20 cellular contexts compared by ENCODE assay signal in genomic region chr1:66050123-66050522, GRCh38.
DNase-seq lines count a peak whose midpoint lies in the region; ATAC-seq, FAIRE-seq and TF ChIP-seq lines count a peak whose summit lies in the region.
"Had no signal": no experiment of that assay in that cellular context is flagged by ENCODE, and none has a peak within 500 bp of the region (broad histone marks: within the 10 kb centered on the region; RNA-seq: fewer than 3 reads in every experiment).

No MANE protein-coding gene starts in this region.

- H3K9me3 ChIP-seq in endothelial cell of umbilical vein (replicated peaks; ENCODE audit: control insufficient read depth, insufficient read depth, low read length) = no peaks in the 10 kb centered on the region
- H3K9me3 ChIP-seq in CD8-positive, alpha-beta memory T cell (ENCODE audit: low read length) = no peaks in the 10 kb centered on the region
- H3K9me3 ChIP-seq: BLaER1, MG63, SJCRH30 had no signal

- no peaks in the 10 kb centered on the region for H3K9me3 Mint-ChIP-seq in CD8-positive, alpha-beta memory T cell

- H3K4me3 ChIP-seq in endothelial cell of umbilical vein (replicated peaks in 1 of 3; ENCODE audit: insufficient read depth in 1 of 3, low read depth in 1 of 3, low read length in 3 of 3) = no peak overlapping the region
- H3K4me3 ChIP-seq in CD8-positive, alpha-beta memory T cell (ENCODE audit: low read length) = no peak overlapping the region
- H3K4me3 ChIP-seq: BLaER1, MG63, PC-9, SJCRH30 had no signal

- H3K27me3 ChIP-seq in endothelial cell of umbilical vein (ENCODE audit: control insufficient read depth in 2 of 2, insufficient read depth in 2 of 2, low read length in 2 of 2) = no peaks in the 10 kb centered on the region
- H3K27me3 ChIP-seq in CD8-positive, alpha-beta memory T cell (ENCODE audit: insufficient read depth, low read length, poor library complexity, severe bottlenecking) = no peaks in the 10 kb centered on the region
- H3K27me3 ChIP-seq: BLaER1, SJCRH30 had no signal

- no peak overlapping the region for H3K4me2 ChIP-seq in endothelial cell of umbilical vein (ENCODE audit: insufficient read depth, low read length)
- H3K4me2 ChIP-seq: BLaER1, PC-9 had no signal

- H3K9ac ChIP-seq in endothelial cell of umbilical vein (replicated peaks; ENCODE audit: extremely low read depth, insufficient read depth, low read length) = no peak overlapping the region
- H3K9ac ChIP-seq: BLaER1 had no signal

- CTCF ChIA-PET in endothelial cell of umbilical vein (lab: Charles Lee) = no interaction called here
- CTCF ChIA-PET in CD8-positive, alpha-beta memory T cell (lab: Charles Lee) = no interaction called here

- ATAC-seq in GM19328 (IDR thresholded peaks at IDR 0.05; ENCODE audit: unreplicated experiment) = no peak
- ATAC-seq: HCT116, Right ventricle myocardium inferior had no signal

- H3K27me3 Mint-ChIP-seq in CD8-positive, alpha-beta memory T cell = peaks cover 4 to 32% of the 10 kb centered on the region in 2 donors

- peak in 4 of 61 donors; percentile 7 to 36 (median 12) for DNase-seq in caudate nucleus (lab: John Stamatoyannopoulos, UW)
- no peak for DNase-seq in endothelial cell of umbilical vein (ENCODE audit: low read depth, low spot score)
- DNase-seq in medulla oblongata (ENCODE audit: extremely low spot score) = peak; percentile 69
- DNase-seq in substantia nigra (lab: John Stamatoyannopoulos, UW) = peak in 12 of 49 donors; percentile 1 to 59 (median 8)
- DNase-seq in CD8-positive, alpha-beta memory T cell = no peak
- DNase-seq in GM12892 (ENCODE audit: insufficient read length) = no peak
- no peak for DNase-seq in NCI-H345 (lab: John Stamatoyannopoulos, UW)
- DNase-seq: CD4-positive, CD25-positive, alpha-beta regulatory T cell; IMR-90; KG1; MG63; NCI-H2029; NCI-H526 treated with DMSO at 0.1 percent for 48 hours; PC-9; SJCRH30 had no signal

- H3K4me1 Mint-ChIP-seq in CD8-positive, alpha-beta memory T cell = no peaks in the 10 kb centered on the region
- H3K4me1 Mint-ChIP-seq: CD4-positive, CD25-positive, alpha-beta regulatory T cell had no signal

- no peaks in the 10 kb centered on the region for H3K79me2 ChIP-seq in endothelial cell of umbilical vein (ENCODE audit: control insufficient read depth, insufficient read depth, low read length)

- H3K27ac ChIP-seq in caudate nucleus (ENCODE audit: low read depth, low read length) (peak overlapping the region; percentile 72), endothelial cell of umbilical vein (ENCODE audit: insufficient read depth, low read depth, low read length) (no peak overlapping the region), substantia nigra (ENCODE audit: low read depth, low read length, poor library complexity, severe bottlenecking) (peak overlapping the region; percentile 82)
- H3K27ac ChIP-seq in CD8-positive, alpha-beta memory T cell (ENCODE audit: low read depth, low read length) = no peak overlapping the region
- H3K27ac ChIP-seq: BLaER1, PC-9, SJCRH30 had no signal

- peaks cover 6% of the 10 kb centered on the region for H3K4me1 ChIP-seq in endothelial cell of umbilical vein (ENCODE audit: control insufficient read depth, extremely low read depth, insufficient read depth, low read length)
- H3K4me1 ChIP-seq in CD8-positive, alpha-beta memory T cell (ENCODE audit: insufficient read depth, low read length) = no peaks in the 10 kb centered on the region
- H3K4me1 ChIP-seq: BLaER1, SJCRH30 had no signal

- no peak for TF ChIP-seq POLR2A in endothelial cell of umbilical vein (IDR thresholded peaks at IDR 0.05; ENCODE audit: low read depth, low read length)
- TF ChIP-seq POLR2A in GM12892 (IDR thresholded peaks at IDR 0.05; ENCODE audit: low read depth, low read length) = no peak

- H4K20me1 ChIP-seq in endothelial cell of umbilical vein (replicated peaks; ENCODE audit: control insufficient read depth, extremely low read depth, insufficient read depth, low read length) = no peaks in the 10 kb centered on the region
- H4K20me1 ChIP-seq: BLaER1 had no signal

- H3K36me3 Mint-ChIP-seq in CD8-positive, alpha-beta memory T cell = no peaks in the 10 kb centered on the region
- H3K36me3 Mint-ChIP-seq: CD4-positive, CD25-positive, alpha-beta regulatory T cell had no signal

- POLR2A ChIA-PET in endothelial cell of umbilical vein (lab: Charles Lee) = no interaction called here
- POLR2A ChIA-PET in CD8-positive, alpha-beta memory T cell (lab: Charles Lee) = no interaction called here

- dilution Hi-C loops in endothelial cell of umbilical vein (cut with MboI; ENCODE audit: extremely low pct_ligation_motif_present, low sequenced_read_pairs) = no loop called here

- no peak for TF ChIP-seq CTCF in endothelial cell of umbilical vein (IDR thresholded peaks at IDR 0.05; ENCODE audit: extremely low read depth in 1 of 2, insufficient read depth in 1 of 2, low read depth in 1 of 2, low read length in 2 of 2)

- no peak overlapping the region for H2AFZ ChIP-seq in endothelial cell of umbilical vein (ENCODE audit: low read depth, low read length)
- H2AFZ ChIP-seq: PC-9 had no signal

- intact Hi-C loops in endothelial cell of umbilical vein (cut with micrococcal nuclease) = no loop called here

- no peaks in the 10 kb centered on the region for H3K9me1 ChIP-seq in endothelial cell of umbilical vein (replicated peaks; ENCODE audit: control insufficient read depth, extremely low read depth, insufficient read depth, low read length)

- no TSS peak for BruUV-seq in endothelial cell of umbilical vein (replicated peaks; lab: Mats Ljungman, UMichigan)

- no peak overlapping the region for H3K4me3 Mint-ChIP-seq in CD8-positive, alpha-beta memory T cell
- H3K4me3 Mint-ChIP-seq: CD4-positive, CD25-positive, alpha-beta regulatory T cell had no signal

- H3K36me3 ChIP-seq in endothelial cell of umbilical vein (ENCODE audit: control insufficient read depth in 2 of 2, extremely low read depth in 1 of 2, insufficient read depth in 2 of 2, low read length in 2 of 2) = no peaks in the 10 kb centered on the region
- no peaks in the 10 kb centered on the region for H3K36me3 ChIP-seq in CD8-positive, alpha-beta memory T cell (ENCODE audit: insufficient read depth, low read length)
- H3K36me3 ChIP-seq: BLaER1, MG63, SJCRH30 had no signal

- FAIRE-seq in endothelial cell of umbilical vein (lab: Jason Lieb, UNC) = no peak
- no peak for FAIRE-seq in GM12892 (lab: Jason Lieb, UNC)
- FAIRE-seq: G401.6 had no signal

- no peak overlapping the region for H3K27ac Mint-ChIP-seq in CD8-positive, alpha-beta memory T cell
- H3K27ac Mint-ChIP-seq: CD4-positive, CD25-positive, alpha-beta regulatory T cell had no signal

TF ChIP-seq in endothelial cell of umbilical vein, 7 proteins besides CTCF, POLR2A, EP300 and RAD21:
- no peak for TF ChIP-seq MYC (IDR thresholded peaks at IDR 0.05; ENCODE audit: low read depth, low read length)
- no peak for TF ChIP-seq FOS (IDR thresholded peaks at IDR 0.05; ENCODE audit: borderline replicate concordance, insufficient read depth, low read length)
- TF ChIP-seq JUN (IDR thresholded peaks at IDR 0.05; ENCODE audit: borderline replicate concordance, insufficient read depth, insufficient read length, low read depth) = peak; percentile 69
- no peak for TF ChIP-seq POLR2AphosphoS5 (IDR thresholded peaks at IDR 0.05; ENCODE audit: insufficient read depth, low read depth, low read length)
- no peak for TF ChIP-seq EZH2 (IDR thresholded peaks at IDR 0.05; ENCODE audit: borderline replicate concordance, low read depth, low read length, severe bottlenecking)

Comparison
In these comparisons a context has a peak if more than half of its experiments do, and no peak if none do; other contexts are left out.
1. H3K27ac ChIP-seq: peak in caudate nucleus (single experiment) and substantia nigra (single experiment); none in endothelial cell of umbilical vein (single experiment) and CD8-positive, alpha-beta memory T cell (single experiment).